ENCODE assay signal across 10 cellular contexts in genomic region chr14:100567009-100567876, GRCh38. TPM values are rescaled to one million over a fixed set of nuclear protein-coding genes. Genes with fewer than 3 reads are reported as not detected.
DNase-seq lines count a peak whose midpoint lies in the region; ATAC-seq and TF ChIP-seq lines count a peak whose summit lies in the region.
"Had no signal": no experiment of that assay in that cellular context is flagged by ENCODE, and none has a peak within 500 bp of the region (broad histone marks: within the 10 kb centered on the region; RNA-seq: fewer than 3 reads in every experiment).

No MANE protein-coding gene starts in this region.

- H3K9me3 ChIP-seq in BE2C (no peaks in the 10 kb centered on the region), Loucy (ENCODE audit: insufficient read depth, low read depth, low read length) (no peaks in the 10 kb centered on the region), neuron (ENCODE audit: low read length) (no peaks in the 10 kb centered on the region)

- peak overlapping the region; percentile 96 for H3K4me2 ChIP-seq in Loucy (ENCODE audit: low read depth, low read length, poor library complexity, severe bottlenecking)

- H3K4me1 ChIP-seq in BE2C (peaks cover 8% of the 10 kb centered on the region), Loucy (ENCODE audit: insufficient read depth, low read length, poor library complexity, severe bottlenecking) (peaks cover 30% of the 10 kb centered on the region), neuron (ENCODE audit: insufficient read depth, low read length) (peaks cover 23% of the 10 kb centered on the region)

- H3K79me2 ChIP-seq in Loucy (ENCODE audit: insufficient read depth, low read length) = peaks cover 8% of the 10 kb centered on the region; the same call in 1 of the 2 replicates

- no peaks in the 10 kb centered on the region for H3K9me3 Mint-ChIP-seq in effector memory CD8-positive, alpha-beta T cell

- peaks cover 7% of the 10 kb centered on the region for H3K36me3 ChIP-seq in BE2C
- H3K36me3 ChIP-seq in Loucy (ENCODE audit: insufficient read depth, low read length) = no peaks in the 10 kb centered on the region
- no peaks in the 10 kb centered on the region for H3K36me3 ChIP-seq in neuron (ENCODE audit: insufficient read depth, low read length)

- H3K27ac Mint-ChIP-seq in effector memory CD8-positive, alpha-beta T cell = peak overlapping the region in 1 of 2 donors; percentile 15

- peak overlapping the region; percentile 78 for H3K9ac ChIP-seq in Loucy (ENCODE audit: low read depth, low read length, poor library complexity, severe bottlenecking)

- peaks cover 55 to 82% of the 10 kb centered on the region in 2 donors for H3K27me3 Mint-ChIP-seq in effector memory CD8-positive, alpha-beta T cell

- H3K4me1 Mint-ChIP-seq in effector memory CD8-positive, alpha-beta T cell (ENCODE audit: low read depth in 2 of 2) = peaks cover 0 to 7% of the 10 kb centered on the region in 2 donors

- no peak overlapping the region for H2AFZ ChIP-seq in Loucy (ENCODE audit: low read length)
- H2AFZ ChIP-seq in neuron (ENCODE audit: low read depth, low read length) = no peak overlapping the region

- H3K4me3 Mint-ChIP-seq in effector memory CD8-positive, alpha-beta T cell = peak overlapping the region; percentile 40 to 67

- peaks cover 2% of the 10 kb centered on the region for H3K36me3 Mint-ChIP-seq in effector memory CD8-positive, alpha-beta T cell (ENCODE audit: insufficient read depth)

- H3K27me3 ChIP-seq in BE2C = peaks cover 23% of the 10 kb centered on the region
- H3K27me3 ChIP-seq in Loucy (ENCODE audit: insufficient read depth, low read length, poor library complexity, severe bottlenecking) = peaks cover 7% of the 10 kb centered on the region
- peaks cover 80% of the 10 kb centered on the region for H3K27me3 ChIP-seq in neuron (ENCODE audit: insufficient read depth, low read length)

- TF ChIP-seq POLR2A in erythroblast (IDR thresholded peaks at IDR 0.05; ENCODE audit: low read length) = no peak

- DNase-seq in BE2C = peak; percentile 48
- DNase-seq in effector memory CD8-positive, alpha-beta T cell = no peak
- DNase-seq in erythroblast (lab: John Stamatoyannopoulos, UW) = no peak
- no peak for DNase-seq in GM19238 (ENCODE audit: insufficient read length, low spot score)
- DNase-seq in stimulated activated CD4-positive, alpha-beta T cell treated with anti-CD3 and anti-CD28 coated beads, Interleukin-2, amount 100 ng/mL, for 48 hours = no peak
- no peak for DNase-seq in iPS-NIHi7 (ENCODE audit: extremely low spot score)
- DNase-seq: cortex of kidney, NCI-H446 treated with DMSO at 0.1 percent for 48 hours had no signal

- no peak for TF ChIP-seq CTCF in BE2C (IDR thresholded peaks at IDR 0.05; ENCODE audit: low read depth, low read length)
- TF ChIP-seq CTCF in Loucy (conservative IDR thresholded peaks at IDR 0.05; ENCODE audit: low read length) = no peak

- H3K4me3 ChIP-seq in BE2C (ENCODE audit: low read depth, low read length) = peak overlapping the region; percentile 75
- H3K4me3 ChIP-seq in Loucy (ENCODE audit: low read length, poor library complexity, severe bottlenecking) = peak overlapping the region; percentile 74
- peak overlapping the region; percentile 8 for H3K4me3 ChIP-seq in neuron (ENCODE audit: low read length)

- ATAC-seq in effector memory CD8-positive, alpha-beta T cell (replicated peaks) = peak; percentile 33

- H3F3A ChIP-seq in Loucy (ENCODE audit: low read depth) = peaks cover 2% of the 10 kb centered on the region; the same call in 1 of the 2 replicates

- H4K20me1 ChIP-seq in Loucy (ENCODE audit: insufficient read depth, low read length, poor library complexity, severe bottlenecking) = no peaks in the 10 kb centered on the region

- H3K9me2 ChIP-seq in Loucy (replicated peaks; ENCODE audit: low read depth, low read length) = no peaks in the 10 kb centered on the region

RNA-seq across cellular contexts. Expression of gene BEGAIN, which starts 20.0 kb away (rescaled TPM):
- 178 TPM for polyA plus RNA-seq in BE2C (2012; ENCODE audit: insufficient read depth, insufficient read length, low read depth)

Comparison
In these comparisons a context has a peak if more than half of its experiments do, and no peak if none do; other contexts are left out.
1. H3K4me3 ChIP-seq: peak in every context shown above with its lines; median percentile 75 in BE2C; 74 in Loucy; 8 in neuron.